Comparison of ENCODE assay signal across 8 cellular contexts in the genomic region with DNA sequence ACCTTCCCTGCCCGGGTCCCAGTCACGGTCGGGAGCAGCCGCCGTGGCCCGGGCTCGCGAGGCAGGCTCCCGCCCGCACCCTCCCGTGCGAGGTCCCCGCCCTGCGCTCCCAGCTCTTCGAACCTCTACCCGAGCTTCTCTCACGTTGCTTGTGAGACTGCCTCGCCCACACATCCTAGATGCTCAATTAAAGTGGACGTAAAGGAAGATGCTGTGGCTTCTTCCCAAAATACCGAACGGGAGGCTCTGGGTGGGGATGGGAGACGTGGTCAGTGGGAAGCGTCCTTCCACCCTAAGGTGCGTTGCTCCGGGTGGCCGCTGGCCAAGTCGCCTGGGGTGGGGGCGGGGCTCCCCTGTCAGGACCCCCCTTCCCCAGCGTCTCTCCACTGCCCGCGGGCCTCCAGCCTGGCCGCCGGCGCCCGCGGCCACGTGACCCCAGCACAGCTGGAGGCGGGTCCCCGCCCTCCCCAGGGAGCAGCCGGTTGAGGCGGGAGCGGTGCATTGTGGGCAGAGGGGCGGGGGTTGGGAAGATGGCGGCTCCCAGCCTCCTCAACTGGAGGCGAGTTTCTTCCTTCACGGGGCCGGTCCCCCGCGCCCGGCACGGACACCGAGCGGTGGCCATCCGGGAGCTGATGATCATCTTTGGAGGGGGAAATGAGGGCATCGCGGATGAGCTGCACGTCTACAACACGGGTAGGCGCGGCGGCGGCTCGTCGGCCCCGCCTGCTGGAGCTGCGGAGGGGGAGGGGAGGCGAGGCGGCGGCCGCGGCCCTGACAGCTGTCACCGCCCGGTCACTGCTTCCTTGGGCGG. TPM values are rescaled to one million over a fixed set of nuclear protein-coding genes. Genes with fewer than 3 reads are reported as not detected.
DNase-seq lines count a peak whose midpoint lies in the region; ATAC-seq and TF ChIP-seq lines count a peak whose summit lies in the region.

TSS of gene HCFC2 (plus strand) at position 501 of the 811 bp plus-strand sequence. CDS start at position 531, 30 bp downstream.

- peak; percentile 85 to 91 (median 85) for DNase-seq in CD4-positive, CD25-positive, alpha-beta regulatory T cell
- DNase-seq in NCI-H774 (lab: John Stamatoyannopoulos, UW) (peak; percentile 95), memory B cell (ENCODE audit: low spot score in 2 of 2) (peak; percentile 86 to 96)
- DNase-seq in activated CD8-positive, alpha-beta T cell treated with anti-CD3 and anti-CD28 coated beads for 36 hours = peak; percentile 91
- DNase-seq in effector CD8-positive, alpha-beta T cell (lab: John Stamatoyannopoulos, UW) = peak; percentile 77
- DNase-seq in stimulated activated CD8-positive, alpha-beta memory T cell treated with anti-CD3 and anti-CD28 coated beads, Interleukin-12 subunit alpha, Interleukin-12 subunit beta, amount 100 ng/mL, for 1 hour (ENCODE audit: low read depth) = peak; percentile 71

- TF ChIP-seq CTCF in activated CD8-positive, alpha-beta T cell treated with anti-CD3 and anti-CD28 coated beads for 36 hours (IDR thresholded peaks at IDR 0.05) = no peak

- H3K4me3 Mint-ChIP-seq in CD4-positive, CD25-positive, alpha-beta regulatory T cell = peak within 1 kb of the TSS; percentile 82 to 94 (median 93)
- peak within 1 kb of the TSS; percentile 93 for H3K4me3 Mint-ChIP-seq in activated CD8-positive, alpha-beta T cell treated with anti-CD3 and anti-CD28 coated beads for 36 hours
- peak within 1 kb of the TSS; percentile 97 for H3K4me3 Mint-ChIP-seq in memory B cell

- H3K27me3 ChIP-seq in CD4-positive, CD25-positive, alpha-beta regulatory T cell (ENCODE audit: control insufficient read depth, insufficient read depth, low read length) = peaks cover 5% of the 10 kb centered on the region

- POLR2A ChIA-PET in activated CD8-positive, alpha-beta T cell treated with anti-CD3 and anti-CD28 coated beads for 36 hours (lab: Charles Lee) = interaction anchor here (0.6 to 1.9 kb wide), 12 partner anchors 11 to 223 kb away, joined by 3 to 6 read pairs (median 4); a partner anchor contains a TSS

- peaks cover 9% of the 10 kb centered on the region for H3K36me3 Mint-ChIP-seq in CD4-positive, CD25-positive, alpha-beta regulatory T cell
- peaks cover 2% of the 10 kb centered on the region for H3K36me3 Mint-ChIP-seq in activated CD8-positive, alpha-beta T cell treated with anti-CD3 and anti-CD28 coated beads for 36 hours (ENCODE audit: low read depth)
- H3K36me3 Mint-ChIP-seq in memory B cell = peaks cover 5% of the 10 kb centered on the region

- H3K9me3 ChIP-seq in CD4-positive, CD25-positive, alpha-beta regulatory T cell (ENCODE audit: control insufficient read depth in 2 of 2, low read length in 2 of 2) = no peaks in the 10 kb centered on the region

- H3K4me1 ChIP-seq in CD4-positive, CD25-positive, alpha-beta regulatory T cell (ENCODE audit: control insufficient read depth, insufficient read depth, low read length, poor library complexity, severe bottlenecking) = peaks cover 23% of the 10 kb centered on the region

- CTCF ChIA-PET in activated CD8-positive, alpha-beta T cell treated with anti-CD3 and anti-CD28 coated beads for 36 hours (lab: Charles Lee) = interaction anchor here (0.8 to 4.5 kb wide), 5 partner anchors 20 to 180 kb away, joined by 3 to 45 read pairs (median 3); no protein-coding TSS in a partner anchor

- H3K27ac ChIP-seq in CD4-positive, CD25-positive, alpha-beta regulatory T cell (ENCODE audit: insufficient read depth, low read length, poor library complexity, severe bottlenecking) = peak within 1 kb of the TSS; percentile 63

- peaks cover 25% of the 10 kb centered on the region for H3K27me3 Mint-ChIP-seq in CD4-positive, CD25-positive, alpha-beta regulatory T cell
- peaks cover 7% of the 10 kb centered on the region for H3K27me3 Mint-ChIP-seq in activated CD8-positive, alpha-beta T cell treated with anti-CD3 and anti-CD28 coated beads for 36 hours
- H3K27me3 Mint-ChIP-seq in memory B cell = peaks cover 4% of the 10 kb centered on the region

- intact Hi-C loops in activated CD8-positive, alpha-beta T cell treated with anti-CD3 and anti-CD28 coated beads for 36 hours (cut with micrococcal nuclease) = no loop called here

- H3K9me3 Mint-ChIP-seq in CD4-positive, CD25-positive, alpha-beta regulatory T cell = peaks cover 0 to 3% (median 0%) of the 10 kb centered on the region in 7 donors
- H3K9me3 Mint-ChIP-seq in activated CD8-positive, alpha-beta T cell treated with anti-CD3 and anti-CD28 coated beads for 36 hours = no peaks in the 10 kb centered on the region
- no peaks in the 10 kb centered on the region for H3K9me3 Mint-ChIP-seq in memory B cell

- H3K4me1 Mint-ChIP-seq in CD4-positive, CD25-positive, alpha-beta regulatory T cell = peaks cover 14 to 30% (median 22%) of the 10 kb centered on the region in 4 donors
- peaks cover 16% of the 10 kb centered on the region for H3K4me1 Mint-ChIP-seq in activated CD8-positive, alpha-beta T cell treated with anti-CD3 and anti-CD28 coated beads for 36 hours (ENCODE audit: low read depth)
- H3K4me1 Mint-ChIP-seq in memory B cell = peaks cover 5% of the 10 kb centered on the region

- ATAC-seq in CD4-positive, CD25-positive, alpha-beta regulatory T cell (ENCODE audit: low read depth in 2 of 2) = peak; percentile 96
- ATAC-seq in GM19397 (IDR thresholded peaks at IDR 0.05; ENCODE audit: unreplicated experiment) = peak; percentile 88
- ATAC-seq in HG03565 (IDR thresholded peaks at IDR 0.05; ENCODE audit: unreplicated experiment) = peak; percentile 79
- peak; percentile 96 for ATAC-seq in activated CD8-positive, alpha-beta T cell treated with anti-CD3 and anti-CD28 coated beads for 36 hours
- ATAC-seq in memory B cell (ENCODE audit: low read depth) = peak; percentile 94

- H3K4me3 ChIP-seq in CD4-positive, CD25-positive, alpha-beta regulatory T cell (ENCODE audit: low read depth, low read length) = peak within 1 kb of the TSS; percentile 89

- H3K27ac Mint-ChIP-seq in CD4-positive, CD25-positive, alpha-beta regulatory T cell = peak within 1 kb of the TSS; percentile 88 to 94 (median 88)
- peak within 1 kb of the TSS; percentile 92 for H3K27ac Mint-ChIP-seq in activated CD8-positive, alpha-beta T cell treated with anti-CD3 and anti-CD28 coated beads for 36 hours
- H3K27ac Mint-ChIP-seq in memory B cell = peak within 1 kb of the TSS; percentile 83

- peaks cover 12% of the 10 kb centered on the region for H3K36me3 ChIP-seq in CD4-positive, CD25-positive, alpha-beta regulatory T cell (ENCODE audit: control insufficient read depth, insufficient read depth, low read length)

RNA-seq across cellular contexts. Expression of gene HCFC2, which starts in this region (rescaled TPM):
- 14.9 TPM for total RNA-seq in CD4-positive, CD25-positive, alpha-beta regulatory T cell
- 1 to 10 TPM; 5.1 to 9.3 (median 7.5) TPM for polyA plus RNA-seq in CD4-positive, CD25-positive, alpha-beta regulatory T cell
- 1 to 10 TPM; 8.3 to 8.6 TPM for total RNA-seq in activated CD8-positive, alpha-beta T cell treated with anti-CD3 and anti-CD28 coated beads for 36 hours

Comparison
In these comparisons a context has a peak if more than half of its experiments do, and no peak if none do; other contexts are left out.
1. Peak in every context shown above with its lines: DNase-seq, ATAC-seq, H3K4me3 ChIP-seq and H3K27ac ChIP-seq.